In genomic region chr11:112797653-112798293, GRCh38 we compare ENCODE assay signal across 9 cellular contexts.
DNase-seq lines count a peak whose midpoint lies in the region; ATAC-seq and TF ChIP-seq lines count a peak whose summit lies in the region.
"Had no signal": no experiment of that assay in that cellular context is flagged by ENCODE, and none has a peak within 500 bp of the region (broad histone marks: within the 10 kb centered on the region; RNA-seq: fewer than 3 reads in every experiment).

No MANE protein-coding gene starts in this region.

- peak overlapping the region; percentile 46 for H3K27ac ChIP-seq in caudate nucleus (ENCODE audit: low read depth, low read length)
- no peak overlapping the region for H3K27ac ChIP-seq in colonic mucosa
- H3K27ac ChIP-seq: neutrophil had no signal

- no peak for TF ChIP-seq CTCF in colonic mucosa (IDR thresholded peaks at IDR 0.05)

- DNase-seq in DMS53 (lab: John Stamatoyannopoulos, UW) (peak; percentile 65), NCI-H2227 treated with DMSO at 0.1 percent for 48 hours (lab: John Stamatoyannopoulos, UW) (peak; percentile 36), caudate nucleus (lab: John Stamatoyannopoulos, UW) (peak in 45 of 61 donors; percentile 16 to 75 (median 45)), myocyte (ENCODE audit: low read depth) (peak; percentile 89), dermis blood vessel endothelial cell (no peak), colonic mucosa (no peak)

- no peaks in the 10 kb centered on the region for H3K4me1 ChIP-seq in colonic mucosa

- H3K9me3 ChIP-seq in colonic mucosa: no peaks in the 10 kb centered on the region
- H3K9me3 ChIP-seq: neutrophil had no signal

- intact Hi-C loops in colonic mucosa (cut with DNase I): loop anchor here (10.0 kb wide), 1 partner anchor 503 kb away; no protein-coding TSS in a partner anchor

- no peak overlapping the region for H3K4me3 ChIP-seq in colonic mucosa

- peak; percentile 57 for ATAC-seq in GM19351 (IDR thresholded peaks at IDR 0.05; ENCODE audit: unreplicated experiment)
- no peak for ATAC-seq in GM21528 (IDR thresholded peaks at IDR 0.05; ENCODE audit: low FRiP score, unreplicated experiment)

- no peaks in the 10 kb centered on the region for H3K36me3 ChIP-seq in colonic mucosa
- H3K36me3 ChIP-seq: neutrophil had no signal

- no peaks in the 10 kb centered on the region for H3K27me3 ChIP-seq in colonic mucosa
- H3K27me3 ChIP-seq: neutrophil had no signal

- no peak overlapping the region for H3K9ac ChIP-seq in colonic mucosa (ENCODE audit: low read depth in 2 of 2, low read length in 2 of 2)

Comparison
In these comparisons a context has a peak if more than half of its experiments do, and no peak if none do; other contexts are left out.
1. DNase-seq: peak in DMS53 (single experiment), NCI-H2227 treated with DMSO at 0.1 percent for 48 hours (single experiment), caudate nucleus (45 of 61) and myocyte (single experiment); none in dermis blood vessel endothelial cell (single experiment) and colonic mucosa (single experiment).